9 cellular contexts compared by ENCODE assay signal in genomic region chr12:1518763-1519516, GRCh38.
DNase-seq lines count a peak whose midpoint lies in the region; ATAC-seq and TF ChIP-seq lines count a peak whose summit lies in the region.
"Had no signal": no experiment of that assay in that cellular context is flagged by ENCODE, and none has a peak within 500 bp of the region (broad histone marks: within the 10 kb centered on the region; RNA-seq: fewer than 3 reads in every experiment).

No MANE protein-coding gene starts in this region.

- intact Hi-C loops in adrenal gland (cut with DNase I): no loop called here

- H3K27me3 ChIP-seq in adrenal gland: peaks cover 2% of the 10 kb centered on the region

- H3K9me3 ChIP-seq in adrenal gland (replicated peaks in 1 of 3): no peaks in the 10 kb centered on the region

- no peaks in the 10 kb centered on the region for H3K4me1 ChIP-seq in adrenal gland (replicated peaks in 1 of 2)

- no peak for ATAC-seq in activated naive CD4-positive, alpha-beta T cell treated with anti-CD3 and anti-CD28 coated beads, Interleukin-2, amount 50 U/mL, for 72 hours

- TF ChIP-seq POLR2A in adrenal gland (IDR thresholded peaks at IDR 0.05): no peak

- DNase-seq in HCEC 1CT (peak; percentile 77), NCI-H510A (lab: John Stamatoyannopoulos, UW) (peak; percentile 68), epithelial cell of esophagus (ENCODE audit: low read depth) (peak; percentile 94), renal cortical epithelial cell (ENCODE audit: low read depth) (peak; percentile 89), adrenal gland (no peak), pons (ENCODE audit: low spot score) (no peak)
- no peak for DNase-seq in activated naive CD4-positive, alpha-beta T cell treated with anti-CD3 and anti-CD28 coated beads, Interleukin-2, amount 50 U/mL, for 72 hours (ENCODE audit: low spot score in 2 of 2)
- DNase-seq in stimulated activated CD4-positive, alpha-beta T cell treated with anti-CD3 and anti-CD28 coated beads, Interleukin-15, amount 100 ng/mL, for 24 hours: no peak
- DNase-seq: Karpas-422 had no signal

- H3K27ac Mint-ChIP-seq in activated naive CD4-positive, alpha-beta T cell treated with anti-CD3 and anti-CD28 coated beads, Interleukin-2, amount 50 U/mL, for 72 hours: no peak overlapping the region

- TF ChIP-seq CTCF in epithelial cell of esophagus (IDR thresholded peaks at IDR 0.05; ENCODE audit: insufficient read depth, low read depth, low read length, missing control alignments) (no peak), adrenal gland (IDR thresholded peaks at IDR 0.05) (no peak)

- H3K27ac ChIP-seq in adrenal gland: no peak overlapping the region

- no peaks in the 10 kb centered on the region for H3K36me3 ChIP-seq in adrenal gland (replicated peaks in 1 of 2)

- H3K4me3 ChIP-seq in epithelial cell of esophagus (ENCODE audit: low read length) (peak overlapping the region; percentile 37), adrenal gland (no peak overlapping the region)

- no peaks in the 10 kb centered on the region for H3K9me3 Mint-ChIP-seq in activated naive CD4-positive, alpha-beta T cell treated with anti-CD3 and anti-CD28 coated beads, Interleukin-2, amount 50 U/mL, for 72 hours

- H3K36me3 Mint-ChIP-seq in activated naive CD4-positive, alpha-beta T cell treated with anti-CD3 and anti-CD28 coated beads, Interleukin-2, amount 50 U/mL, for 72 hours: no peaks in the 10 kb centered on the region

- 37 to 61% (median 47%) methylated on average over 17 to 23 of the region's 23 CpGs for WGBS in adrenal gland, 4 donors

Comparison
In these comparisons a context has a peak if more than half of its experiments do, and no peak if none do; other contexts are left out.
1. DNase-seq: peak in HCEC 1CT (single experiment), NCI-H510A (single experiment), epithelial cell of esophagus (single experiment) and renal cortical epithelial cell (single experiment); none in adrenal gland (0 of 7), activated naive CD4-positive, alpha-beta T cell treated with anti-CD3 and anti-CD28 coated beads, Interleukin-2, amount 50 U/mL, for 72 hours (0 of 2), pons (single experiment) and stimulated activated CD4-positive, alpha-beta T cell treated with anti-CD3 and anti-CD28 coated beads, Interleukin-15, amount 100 ng/mL, for 24 hours (single experiment).